ENCODE assay signal across 10 cellular contexts in genomic region chr13:94585543-94586101, GRCh38.
"Had no signal": no experiment of that assay in that cellular context is flagged by ENCODE, and none has a peak within 500 bp of the region (broad histone marks: within the 10 kb centered on the region; RNA-seq: fewer than 3 reads in every experiment).

No MANE protein-coding gene starts in this region.

- FAIRE-seq: HTR-8/SVneo had no signal

- H3K9ac ChIP-seq: GM23248 had no signal

- H3K27me3 Mint-ChIP-seq: IgD-negative memory B cell had no signal

- H3K27ac Mint-ChIP-seq: HFFc6, IgD-negative memory B cell had no signal

- H3K9me3 Mint-ChIP-seq: HFFc6, IgD-negative memory B cell had no signal

- ATAC-seq: HCT116 had no signal

- H3K4me3 ChIP-seq: GM23248, HAP-1 had no signal

- H3K4me3 Mint-ChIP-seq: HFFc6, IgD-negative memory B cell had no signal

- H3K4me1 ChIP-seq: HAP-1 had no signal

- DNase-seq: GM23248, GOT3, H7, HFFc6, KG1 had no signal

- H3K27ac ChIP-seq: GM23248, HL-60 had no signal

- H2AFZ ChIP-seq: GM23248 had no signal
